ENCODE assay signal across 12 cellular contexts in genomic region chr11:79087238-79087956, GRCh38.
DNase-seq lines count a peak whose midpoint lies in the region; ATAC-seq and TF ChIP-seq lines count a peak whose summit lies in the region.
"Had no signal": no experiment of that assay in that cellular context is flagged by ENCODE, and none has a peak within 500 bp of the region (broad histone marks: within the 10 kb centered on the region; RNA-seq: fewer than 3 reads in every experiment).

No MANE protein-coding gene starts in this region.

- TF ChIP-seq POLR2A in HCT116 (IDR thresholded peaks at IDR 0.05; ENCODE audit: borderline replicate concordance, extremely low read depth, insufficient read depth, insufficient read length) (no peak), vagina (IDR thresholded peaks at IDR 0.05) (no peak)

- no peak overlapping the region for H3K9ac ChIP-seq in HCT116 (ENCODE audit: low read length)

- no peak for TF ChIP-seq RAD21 in HCT116 (IDR thresholded peaks at IDR 0.05; ENCODE audit: low read depth)

- RAD21 ChIA-PET in HCT116 (lab: Charles Lee; ENCODE audit: low non-redundant PET in 1 of 2, low total read pairs in 2 of 2, uncharacterized antibody in 2 of 2, unreplicated experiment in 2 of 2): no interaction called here

- no peaks in the 10 kb centered on the region for H3K36me3 Mint-ChIP-seq in natural killer cell
- H3K36me3 Mint-ChIP-seq in activated T-helper 1 cell treated with anti-CD3 and anti-CD28 coated beads, Interleukin-12 subunit alpha, Interleukin-12 subunit beta, Interleukin-2, Interleukin-4 antibody, amounts not matched to agents 30 ng/mL and 10 ng/mL and 1 ng/mL, durations not matched to agents 14 hours and 24 hours and 36 hours (ENCODE audit: low read depth): no peaks in the 10 kb centered on the region
- H3K36me3 Mint-ChIP-seq: naive thymus-derived CD8-positive, alpha-beta T cell had no signal

- POLR2A ChIA-PET in HCT116 (lab: Charles Lee): no interaction called here

- H3K27me3 Mint-ChIP-seq in natural killer cell (ENCODE audit: low read depth in 2 of 2): peaks cover 0 to 2% of the 10 kb centered on the region in 2 donors
- H3K27me3 Mint-ChIP-seq in activated T-helper 1 cell treated with anti-CD3 and anti-CD28 coated beads, Interleukin-12 subunit alpha, Interleukin-12 subunit beta, Interleukin-2, Interleukin-4 antibody, amounts not matched to agents 30 ng/mL and 10 ng/mL and 1 ng/mL, durations not matched to agents 14 hours and 24 hours and 36 hours (ENCODE audit: insufficient read depth): no peaks in the 10 kb centered on the region

- DNase-seq in HCT116 (ENCODE audit: low read depth, low spot score) (no peak), astrocyte of the hippocampus (ENCODE audit: low read depth, low spot score) (peak; percentile 85), iPS DF 19.7 (ENCODE audit: low read depth, low spot score) (peak; percentile 75), skeletal muscle cell (ENCODE audit: low read depth) (peak; percentile 52), vagina (ENCODE audit: extremely low spot score in 2 of 2) (no peak), natural killer cell (no peak)
- no peak for DNase-seq in activated T-helper 1 cell treated with anti-CD3 and anti-CD28 coated beads, Interleukin-12 subunit alpha, Interleukin-12 subunit beta, Interleukin-2, Interleukin-4 antibody, amounts not matched to agents 30 ng/mL and 10 ng/mL and 1 ng/mL, durations not matched to agents 14 hours and 24 hours and 36 hours (ENCODE audit: low spot score)
- DNase-seq: naive thymus-derived CD8-positive, alpha-beta T cell had no signal

- ATAC-seq in HCT116 (peak; percentile 47), GM18511 (IDR thresholded peaks at IDR 0.05; ENCODE audit: unreplicated experiment) (no peak), natural killer cell (no peak)
- ATAC-seq: naive thymus-derived CD8-positive, alpha-beta T cell had no signal

- H3K79me2 ChIP-seq in HCT116 (ENCODE audit: insufficient read depth, low read length): no peaks in the 10 kb centered on the region

- H3K4me1 ChIP-seq in HCT116 (ENCODE audit: control insufficient read depth in 1 of 2, insufficient read depth in 2 of 2, low read length in 2 of 2): peaks cover 9 to 21% of the 10 kb centered on the region in 2 experiments
- H3K4me1 ChIP-seq in vagina: peaks cover 21% of the 10 kb centered on the region

- H3K4me3 Mint-ChIP-seq in natural killer cell: no peak overlapping the region
- H3K4me3 Mint-ChIP-seq in activated T-helper 1 cell treated with anti-CD3 and anti-CD28 coated beads, Interleukin-12 subunit alpha, Interleukin-12 subunit beta, Interleukin-2, Interleukin-4 antibody, amounts not matched to agents 30 ng/mL and 10 ng/mL and 1 ng/mL, durations not matched to agents 14 hours and 24 hours and 36 hours: no peak overlapping the region
- H3K4me3 Mint-ChIP-seq: naive thymus-derived CD8-positive, alpha-beta T cell; T-helper 2 cell treated with Interferon-gamma antibody and Interleukin-4, amounts not matched to agents 5 μg/mL and 100 μg/mL, for 36 hours had no signal

- no peak overlapping the region for H3K27ac Mint-ChIP-seq in natural killer cell
- no peak overlapping the region for H3K27ac Mint-ChIP-seq in activated T-helper 1 cell treated with anti-CD3 and anti-CD28 coated beads, Interleukin-12 subunit alpha, Interleukin-12 subunit beta, Interleukin-2, Interleukin-4 antibody, amounts not matched to agents 30 ng/mL and 10 ng/mL and 1 ng/mL, durations not matched to agents 14 hours and 24 hours and 36 hours
- H3K27ac Mint-ChIP-seq: T-helper 2 cell treated with Interferon-gamma antibody and Interleukin-4, amounts not matched to agents 5 μg/mL and 100 μg/mL, for 36 hours had no signal

- TF ChIP-seq CTCF in HCT116 (IDR thresholded peaks at IDR 0.05 in 2 of 3, conservative IDR thresholded peaks at IDR 0.05 in 1 of 3; ENCODE audit: borderline replicate concordance in 1 of 3, insufficient read depth in 1 of 3, low read depth in 2 of 3, low read length in 2 of 3): no peak
- no peak for TF ChIP-seq CTCF in vagina (IDR thresholded peaks at IDR 0.05)
- TF ChIP-seq CTCF in natural killer cell (IDR thresholded peaks at IDR 0.05): no peak

- BruUV-seq in HCT116 (replicated peaks; lab: Mats Ljungman, UMichigan): no TSS peak

- H2AFZ ChIP-seq in HCT116 (ENCODE audit: low read depth, low read length, poor library complexity, severe bottlenecking): no peak overlapping the region

- no peaks in the 10 kb centered on the region for H3K9me2 ChIP-seq in HCT116 (ENCODE audit: insufficient read depth)

- H3K9me3 Mint-ChIP-seq in natural killer cell: no peaks in the 10 kb centered on the region
- no peaks in the 10 kb centered on the region for H3K9me3 Mint-ChIP-seq in activated T-helper 1 cell treated with anti-CD3 and anti-CD28 coated beads, Interleukin-12 subunit alpha, Interleukin-12 subunit beta, Interleukin-2, Interleukin-4 antibody, amounts not matched to agents 30 ng/mL and 10 ng/mL and 1 ng/mL, durations not matched to agents 14 hours and 24 hours and 36 hours
- H3K9me3 Mint-ChIP-seq: naive thymus-derived CD8-positive, alpha-beta T cell; T-helper 2 cell treated with Interferon-gamma antibody and Interleukin-4, amounts not matched to agents 5 μg/mL and 100 μg/mL, for 36 hours had no signal

- H3K4me3 ChIP-seq in HCT116 (replicated peaks in 1 of 2; ENCODE audit: low read depth in 1 of 2, low read length in 2 of 2) (no peak overlapping the region), skeletal muscle cell (ENCODE audit: low read depth, low read length) (no peak overlapping the region), vagina (no peak overlapping the region)

- intact Hi-C loops in HCT116 (cut with micrococcal nuclease): no loop called here
- intact Hi-C loops in vagina (cut with DNase I): no loop called here
- intact Hi-C loops in natural killer cell (cut with micrococcal nuclease): no loop called here
- intact Hi-C loops in activated T-helper 1 cell treated with anti-CD3 and anti-CD28 coated beads, Interleukin-12 subunit alpha, Interleukin-12 subunit beta, Interleukin-2, Interleukin-4 antibody, amounts not matched to agents 30 ng/mL and 10 ng/mL and 1 ng/mL, durations not matched to agents 14 hours and 24 hours and 36 hours (cut with micrococcal nuclease): no loop called here

- H3K9me3 ChIP-seq in HCT116 (ENCODE audit: control insufficient read depth in 1 of 2, insufficient read depth in 1 of 2, low read depth in 1 of 2, low read length in 2 of 2) (no peaks in the 10 kb centered on the region), vagina (no peaks in the 10 kb centered on the region)

- H3K4me2 ChIP-seq in HCT116 (ENCODE audit: low read length): peak overlapping the region; percentile 42; the same call in 1 of the 2 replicates

- H3K27ac ChIP-seq in HCT116 (ENCODE audit: low read depth, low read length) (no peak overlapping the region), vagina (no peak overlapping the region)
- H3K27ac ChIP-seq: epithelial cell of prostate, HL-60 had no signal

- H3K4me1 Mint-ChIP-seq in natural killer cell: no peaks in the 10 kb centered on the region
- no peaks in the 10 kb centered on the region for H3K4me1 Mint-ChIP-seq in activated T-helper 1 cell treated with anti-CD3 and anti-CD28 coated beads, Interleukin-12 subunit alpha, Interleukin-12 subunit beta, Interleukin-2, Interleukin-4 antibody, amounts not matched to agents 30 ng/mL and 10 ng/mL and 1 ng/mL, durations not matched to agents 14 hours and 24 hours and 36 hours (ENCODE audit: low read depth)
- H3K4me1 Mint-ChIP-seq: naive thymus-derived CD8-positive, alpha-beta T cell had no signal

- CTCF ChIA-PET in HCT116 (lab: Charles Lee): interaction anchor here (2.7 kb wide), 1 partner anchor 12 kb away, joined by 12 read pairs; no protein-coding TSS in a partner anchor

- H4K20me1 ChIP-seq in HCT116 (ENCODE audit: insufficient read depth): no peaks in the 10 kb centered on the region

- H3K27me3 ChIP-seq in HCT116 (ENCODE audit: insufficient read depth, low read length) (no peaks in the 10 kb centered on the region), vagina (no peaks in the 10 kb centered on the region)

- no peaks in the 10 kb centered on the region for H3K36me3 ChIP-seq in HCT116 (ENCODE audit: control insufficient read depth in 1 of 2, insufficient read depth in 2 of 2, low read length in 2 of 2)
- no peaks in the 10 kb centered on the region for H3K36me3 ChIP-seq in vagina

TF ChIP-seq in HCT116, 20 proteins besides CTCF, POLR2A, EP300 and RAD21 (continues in another document):
- TF ChIP-seq, protein P1, sequence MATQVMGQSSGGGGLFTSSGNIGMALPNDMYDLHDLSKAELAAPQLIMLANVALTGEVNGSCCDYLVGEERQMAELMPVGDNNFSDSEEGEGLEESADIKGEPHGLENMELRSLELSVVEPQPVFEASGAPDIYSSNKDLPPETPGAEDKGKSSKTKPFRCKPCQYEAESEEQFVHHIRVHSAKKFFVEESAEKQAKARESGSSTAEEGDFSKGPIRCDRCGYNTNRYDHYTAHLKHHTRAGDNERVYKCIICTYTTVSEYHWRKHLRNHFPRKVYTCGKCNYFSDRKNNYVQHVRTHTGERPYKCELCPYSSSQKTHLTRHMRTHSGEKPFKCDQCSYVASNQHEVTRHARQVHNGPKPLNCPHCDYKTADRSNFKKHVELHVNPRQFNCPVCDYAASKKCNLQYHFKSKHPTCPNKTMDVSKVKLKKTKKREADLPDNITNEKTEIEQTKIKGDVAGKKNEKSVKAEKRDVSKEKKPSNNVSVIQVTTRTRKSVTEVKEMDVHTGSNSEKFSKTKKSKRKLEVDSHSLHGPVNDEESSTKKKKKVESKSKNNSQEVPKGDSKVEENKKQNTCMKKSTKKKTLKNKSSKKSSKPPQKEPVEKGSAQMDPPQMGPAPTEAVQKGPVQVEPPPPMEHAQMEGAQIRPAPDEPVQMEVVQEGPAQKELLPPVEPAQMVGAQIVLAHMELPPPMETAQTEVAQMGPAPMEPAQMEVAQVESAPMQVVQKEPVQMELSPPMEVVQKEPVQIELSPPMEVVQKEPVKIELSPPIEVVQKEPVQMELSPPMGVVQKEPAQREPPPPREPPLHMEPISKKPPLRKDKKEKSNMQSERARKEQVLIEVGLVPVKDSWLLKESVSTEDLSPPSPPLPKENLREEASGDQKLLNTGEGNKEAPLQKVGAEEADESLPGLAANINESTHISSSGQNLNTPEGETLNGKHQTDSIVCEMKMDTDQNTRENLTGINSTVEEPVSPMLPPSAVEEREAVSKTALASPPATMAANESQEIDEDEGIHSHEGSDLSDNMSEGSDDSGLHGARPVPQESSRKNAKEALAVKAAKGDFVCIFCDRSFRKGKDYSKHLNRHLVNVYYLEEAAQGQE (IDR thresholded peaks at IDR 0.05; ENCODE audit: low read depth): no peak
- no peak for TF ChIP-seq EGR1 (IDR thresholded peaks at IDR 0.05; ENCODE audit: low read depth)
- TF ChIP-seq TCF7L2 (IDR thresholded peaks at IDR 0.05; ENCODE audit: borderline replicate concordance, extremely low read depth, insufficient read depth, insufficient read length): no peak

Comparison
In these comparisons a context has a peak if more than half of its experiments do, and no peak if none do; other contexts are left out.
1. DNase-seq: peak in astrocyte of the hippocampus (single experiment), iPS DF 19.7 (single experiment) and skeletal muscle cell (single experiment); none in HCT116 (single experiment), vagina (0 of 2), natural killer cell (single experiment) and activated T-helper 1 cell treated with anti-CD3 and anti-CD28 coated beads, Interleukin-12 subunit alpha, Interleukin-12 subunit beta, Interleukin-2, Interleukin-4 antibody, amounts not matched to agents 30 ng/mL and 10 ng/mL and 1 ng/mL, durations not matched to agents 14 hours and 24 hours and 36 hours (single experiment).